In the genomic region with DNA sequence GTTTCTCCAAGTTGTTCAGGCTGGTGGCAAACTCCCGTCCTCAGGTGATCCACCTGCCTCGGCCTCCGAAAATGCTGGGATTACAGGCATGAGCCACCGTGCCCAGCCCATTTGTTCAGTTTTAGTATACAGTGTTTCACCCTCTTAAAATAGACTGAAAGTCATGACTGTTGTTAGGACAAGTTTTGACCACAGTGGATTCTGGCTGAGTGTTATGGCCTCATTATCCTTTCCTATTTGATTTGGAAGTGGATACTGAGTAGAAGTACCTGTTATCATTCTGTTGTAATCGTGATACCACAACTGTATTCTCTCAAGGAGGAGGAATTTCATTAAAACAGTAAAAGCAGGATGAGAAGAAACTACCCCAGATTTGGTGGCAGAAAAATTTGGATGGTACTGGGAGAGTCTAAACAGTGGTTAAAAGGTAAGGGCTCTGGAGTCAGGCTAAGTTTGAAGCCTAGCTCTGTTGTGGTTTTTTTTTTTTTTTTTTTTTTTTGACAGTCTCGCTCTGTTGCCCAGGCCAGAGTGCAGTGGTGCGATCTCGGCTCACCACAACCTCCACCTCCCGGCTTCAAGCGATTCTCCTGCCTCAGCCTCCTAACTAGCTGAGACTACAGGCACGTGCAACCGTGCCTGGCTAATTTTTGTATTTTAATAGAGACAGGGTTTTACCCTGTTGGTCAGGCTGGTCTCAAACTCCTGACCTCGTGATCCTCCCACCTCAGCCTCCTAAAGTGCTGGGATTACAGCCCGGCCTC, we compare ENCODE assay signal across 1 cellular context.
TF ChIP-seq lines count a peak whose summit lies in the region.

No MANE protein-coding gene starts in this region.

TF ChIP-seq in GM23338, 12 proteins besides CTCF, POLR2A, EP300 and RAD21 (continued from another document):
- TF ChIP-seq, protein P1, sequence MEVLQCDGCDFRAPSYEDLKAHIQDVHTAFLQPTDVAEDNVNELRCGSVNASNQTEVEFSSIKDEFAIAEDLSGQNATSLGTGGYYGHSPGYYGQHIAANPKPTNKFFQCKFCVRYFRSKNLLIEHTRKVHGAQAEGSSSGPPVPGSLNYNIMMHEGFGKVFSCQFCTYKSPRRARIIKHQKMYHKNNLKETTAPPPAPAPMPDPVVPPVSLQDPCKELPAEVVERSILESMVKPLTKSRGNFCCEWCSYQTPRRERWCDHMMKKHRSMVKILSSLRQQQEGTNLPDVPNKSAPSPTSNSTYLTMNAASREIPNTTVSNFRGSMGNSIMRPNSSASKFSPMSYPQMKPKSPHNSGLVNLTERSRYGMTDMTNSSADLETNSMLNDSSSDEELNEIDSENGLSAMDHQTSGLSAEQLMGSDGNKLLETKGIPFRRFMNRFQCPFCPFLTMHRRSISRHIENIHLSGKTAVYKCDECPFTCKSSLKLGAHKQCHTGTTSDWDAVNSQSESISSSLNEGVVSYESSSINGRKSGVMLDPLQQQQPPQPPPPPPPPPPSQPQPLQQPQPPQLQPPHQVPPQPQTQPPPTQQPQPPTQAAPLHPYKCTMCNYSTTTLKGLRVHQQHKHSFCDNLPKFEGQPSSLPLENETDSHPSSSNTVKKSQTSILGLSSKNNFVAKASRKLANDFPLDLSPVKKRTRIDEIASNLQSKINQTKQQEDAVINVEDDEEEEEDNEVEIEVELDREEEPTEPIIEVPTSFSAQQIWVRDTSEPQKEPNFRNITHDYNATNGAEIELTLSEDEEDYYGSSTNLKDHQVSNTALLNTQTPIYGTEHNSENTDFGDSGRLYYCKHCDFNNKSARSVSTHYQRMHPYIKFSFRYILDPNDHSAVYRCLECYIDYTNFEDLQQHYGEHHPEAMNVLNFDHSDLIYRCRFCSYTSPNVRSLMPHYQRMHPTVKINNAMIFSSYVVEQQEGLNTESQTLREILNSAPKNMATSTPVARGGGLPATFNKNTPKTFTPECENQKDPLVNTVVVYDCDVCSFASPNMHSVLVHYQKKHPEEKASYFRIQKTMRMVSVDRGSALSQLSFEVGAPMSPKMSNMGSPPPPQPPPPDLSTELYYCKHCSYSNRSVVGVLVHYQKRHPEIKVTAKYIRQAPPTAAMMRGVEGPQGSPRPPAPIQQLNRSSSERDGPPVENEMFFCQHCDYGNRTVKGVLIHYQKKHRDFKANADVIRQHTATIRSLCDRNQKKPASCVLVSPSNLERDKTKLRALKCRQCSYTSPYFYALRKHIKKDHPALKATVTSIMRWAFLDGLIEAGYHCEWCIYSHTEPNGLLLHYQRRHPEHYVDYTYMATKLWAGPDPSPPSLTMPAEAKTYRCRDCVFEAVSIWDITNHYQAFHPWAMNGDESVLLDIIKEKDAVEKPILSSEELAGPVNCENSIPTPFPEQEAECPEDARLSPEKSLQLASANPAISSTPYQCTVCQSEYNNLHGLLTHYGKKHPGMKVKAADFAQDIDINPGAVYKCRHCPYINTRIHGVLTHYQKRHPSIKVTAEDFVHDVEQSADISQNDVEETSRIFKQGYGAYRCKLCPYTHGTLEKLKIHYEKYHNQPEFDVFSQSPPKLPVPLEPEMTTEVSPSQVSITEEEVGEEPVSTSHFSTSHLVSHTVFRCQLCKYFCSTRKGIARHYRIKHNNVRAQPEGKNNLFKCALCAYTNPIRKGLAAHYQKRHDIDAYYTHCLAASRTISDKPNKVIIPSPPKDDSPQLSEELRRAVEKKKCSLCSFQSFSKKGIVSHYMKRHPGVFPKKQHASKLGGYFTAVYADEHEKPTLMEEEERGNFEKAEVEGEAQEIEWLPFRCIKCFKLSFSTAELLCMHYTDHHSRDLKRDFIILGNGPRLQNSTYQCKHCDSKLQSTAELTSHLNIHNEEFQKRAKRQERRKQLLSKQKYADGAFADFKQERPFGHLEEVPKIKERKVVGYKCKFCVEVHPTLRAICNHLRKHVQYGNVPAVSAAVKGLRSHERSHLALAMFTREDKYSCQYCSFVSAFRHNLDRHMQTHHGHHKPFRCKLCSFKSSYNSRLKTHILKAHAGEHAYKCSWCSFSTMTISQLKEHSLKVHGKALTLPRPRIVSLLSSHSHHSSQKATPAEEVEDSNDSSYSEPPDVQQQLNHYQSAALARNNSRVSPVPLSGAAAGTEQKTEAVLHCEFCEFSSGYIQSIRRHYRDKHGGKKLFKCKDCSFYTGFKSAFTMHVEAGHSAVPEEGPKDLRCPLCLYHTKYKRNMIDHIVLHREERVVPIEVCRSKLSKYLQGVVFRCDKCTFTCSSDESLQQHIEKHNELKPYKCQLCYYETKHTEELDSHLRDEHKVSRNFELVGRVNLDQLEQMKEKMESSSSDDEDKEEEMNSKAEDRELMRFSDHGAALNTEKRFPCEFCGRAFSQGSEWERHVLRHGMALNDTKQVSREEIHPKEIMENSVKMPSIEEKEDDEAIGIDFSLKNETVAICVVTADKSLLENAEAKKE (CRISPR knock-in tag; IDR thresholded peaks at IDR 0.05), result no peak
- TF ChIP-seq, protein P2, sequence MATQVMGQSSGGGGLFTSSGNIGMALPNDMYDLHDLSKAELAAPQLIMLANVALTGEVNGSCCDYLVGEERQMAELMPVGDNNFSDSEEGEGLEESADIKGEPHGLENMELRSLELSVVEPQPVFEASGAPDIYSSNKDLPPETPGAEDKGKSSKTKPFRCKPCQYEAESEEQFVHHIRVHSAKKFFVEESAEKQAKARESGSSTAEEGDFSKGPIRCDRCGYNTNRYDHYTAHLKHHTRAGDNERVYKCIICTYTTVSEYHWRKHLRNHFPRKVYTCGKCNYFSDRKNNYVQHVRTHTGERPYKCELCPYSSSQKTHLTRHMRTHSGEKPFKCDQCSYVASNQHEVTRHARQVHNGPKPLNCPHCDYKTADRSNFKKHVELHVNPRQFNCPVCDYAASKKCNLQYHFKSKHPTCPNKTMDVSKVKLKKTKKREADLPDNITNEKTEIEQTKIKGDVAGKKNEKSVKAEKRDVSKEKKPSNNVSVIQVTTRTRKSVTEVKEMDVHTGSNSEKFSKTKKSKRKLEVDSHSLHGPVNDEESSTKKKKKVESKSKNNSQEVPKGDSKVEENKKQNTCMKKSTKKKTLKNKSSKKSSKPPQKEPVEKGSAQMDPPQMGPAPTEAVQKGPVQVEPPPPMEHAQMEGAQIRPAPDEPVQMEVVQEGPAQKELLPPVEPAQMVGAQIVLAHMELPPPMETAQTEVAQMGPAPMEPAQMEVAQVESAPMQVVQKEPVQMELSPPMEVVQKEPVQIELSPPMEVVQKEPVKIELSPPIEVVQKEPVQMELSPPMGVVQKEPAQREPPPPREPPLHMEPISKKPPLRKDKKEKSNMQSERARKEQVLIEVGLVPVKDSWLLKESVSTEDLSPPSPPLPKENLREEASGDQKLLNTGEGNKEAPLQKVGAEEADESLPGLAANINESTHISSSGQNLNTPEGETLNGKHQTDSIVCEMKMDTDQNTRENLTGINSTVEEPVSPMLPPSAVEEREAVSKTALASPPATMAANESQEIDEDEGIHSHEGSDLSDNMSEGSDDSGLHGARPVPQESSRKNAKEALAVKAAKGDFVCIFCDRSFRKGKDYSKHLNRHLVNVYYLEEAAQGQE (IDR thresholded peaks at IDR 0.05; ENCODE audit: unreplicated experiment), result no peak
- TF ChIP-seq EZH2 (IDR thresholded peaks at IDR 0.05; ENCODE audit: low read depth, unreplicated experiment), result no peak
- no peak for TF ChIP-seq EZH2phosphoT487 (IDR thresholded peaks at IDR 0.05; ENCODE audit: unreplicated experiment)
- no peak for TF ChIP-seq ZNF114 (CRISPR knock-in tag; IDR thresholded peaks at IDR 0.05)
- TF ChIP-seq STAT1 (IDR thresholded peaks at IDR 0.05; ENCODE audit: unreplicated experiment), result no peak
- TF ChIP-seq POLR2AphosphoS5 (IDR thresholded peaks at IDR 0.05; ENCODE audit: low read depth), result no peak
